In the genomic region with DNA sequence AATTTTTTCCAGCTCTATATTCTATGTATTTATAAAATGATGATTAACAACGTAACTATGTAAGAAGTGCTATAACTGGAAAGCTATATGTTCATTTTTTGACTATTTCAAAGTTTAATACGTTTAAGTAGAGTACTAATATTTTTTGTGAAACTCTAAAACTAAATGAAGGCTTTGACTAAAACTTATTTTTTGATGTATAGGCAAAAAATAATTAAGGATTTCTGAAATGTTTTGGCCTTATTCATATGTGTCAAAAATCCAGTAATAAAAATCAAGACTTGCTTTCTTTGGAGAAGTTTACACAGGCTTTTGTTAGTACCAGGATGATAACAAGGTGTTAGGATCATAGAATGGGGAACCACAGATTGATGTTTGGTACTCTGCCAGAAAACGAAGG, we compare ENCODE assay signal across 27 cellular contexts.
"Had no signal": no experiment of that assay in that cellular context is flagged by ENCODE, and none has a peak within 500 bp of the region (broad histone marks: within the 10 kb centered on the region; RNA-seq: fewer than 3 reads in every experiment).

No MANE protein-coding gene starts in this region.

- DNase-seq: immature natural killer cell; kidney; left colon; left lung; lower lobe of right lung; mammary epithelial cell; mesenchymal stem cell; naive thymus-derived CD8-positive, alpha-beta T cell; nucleus accumbens; pancreas; posterior cingulate gyrus; retina; right cardiac atrium; sigmoid colon; stimulated activated CD4-positive, alpha-beta T cell treated with anti-CD3 and anti-CD28 coated beads, Interleukin-1b, Interleukin-23, amount 100 ng/mL, for 48 hours; stimulated activated CD4-positive, alpha-beta T cell treated with anti-CD3 and anti-CD28 coated beads, Interleukin-2, amount 100 ng/mL, for 48 hours; stimulated activated CD4-positive, alpha-beta T cell treated with anti-CD3 and anti-CD28 coated beads, Interleukin-4, amount 100 ng/mL, for 4 hours; stimulated activated CD8-positive, alpha-beta memory T cell treated with anti-CD3 and anti-CD28 coated beads, Interleukin-4, amount 100 ng/mL, for 48 hours; stimulated activated naive CD4-positive, alpha-beta T cell treated with Interleukin-2 at 50 U/mL for 16 hours; stimulated activated naive CD8-positive, alpha-beta T cell treated with anti-CD3 and anti-CD28 coated beads, Interleukin-15, amount 100 ng/mL, for 72 hours; substantia nigra; uterus had no signal

- FAIRE-seq: islet of Langerhans, pancreas had no signal

- H3K4me2 ChIP-seq: smooth muscle cell had no signal

- H3K4me3 ChIP-seq: left lung, lower lobe of right lung, pancreas, prostate gland, sigmoid colon, smooth muscle cell, tibial nerve, uterus had no signal

- ATAC-seq: left colon; left lung; lower lobe of right lung; naive thymus-derived CD8-positive, alpha-beta T cell; pancreas; right cardiac atrium; stimulated activated memory B cell treated with anti-CD40 and anti-IgM and Interleukin-4, amounts not matched to agents 10 μg/mL and 1 μg/mL and 100 μg/mL, for 72 hours; stimulated activated naive CD8-positive, alpha-beta T cell treated with anti-CD3 and anti-CD28 coated beads, Interleukin-15, amount 100 ng/mL, for 72 hours had no signal

- H3K9me3 ChIP-seq: left lung, lower lobe of right lung, pancreas, prostate gland, sigmoid colon, tibial nerve, uterus had no signal

- H3K36me3 ChIP-seq: left lung, lower lobe of right lung, pancreas, prostate gland, sigmoid colon, tibial nerve, uterus had no signal

- H3K27me3 ChIP-seq: left lung, pancreas, sigmoid colon, tibial nerve, uterus had no signal

- H3K4me1 ChIP-seq: pancreas, prostate gland, sigmoid colon, uterus had no signal

- H3K27ac ChIP-seq: left lung, lower lobe of right lung, pancreas, prostate gland, sigmoid colon, tibial nerve, uterus had no signal
